ENCODE assay signal across 11 cellular contexts in genomic region chr6:36241728-36242127, GRCh38. TPM values are rescaled to one million over a fixed set of nuclear protein-coding genes. Genes with fewer than 3 reads are reported as not detected.
DNase-seq lines count a peak whose midpoint lies in the region; ATAC-seq lines count a peak whose summit lies in the region.
"Had no signal": no experiment of that assay in that cellular context is flagged by ENCODE, and none has a peak within 500 bp of the region (broad histone marks: within the 10 kb centered on the region; RNA-seq: fewer than 3 reads in every experiment).

No MANE protein-coding gene starts in this region.

- no peak overlapping the region for H3K4me3 ChIP-seq in effector memory CD4-positive, alpha-beta T cell (ENCODE audit: insufficient read depth, low read depth, low read length, poor library complexity, severe bottlenecking)

- H3K36me3 ChIP-seq in effector memory CD4-positive, alpha-beta T cell (ENCODE audit: control insufficient read depth, insufficient read depth, low read length): no peaks in the 10 kb centered on the region

- peak overlapping the region in 5 of 6 donors; percentile 13 to 86 (median 63) for H3K27ac Mint-ChIP-seq in naive B cell

- peaks cover 0 to 3% (median 0%) of the 10 kb centered on the region in 3 donors for H3K27me3 Mint-ChIP-seq in naive B cell

- H3K4me3 Mint-ChIP-seq in naive B cell: peak overlapping the region; percentile 15 to 81 (median 65)

- peaks cover 0 to under 1% of the 10 kb centered on the region in 2 donors for H3K36me3 Mint-ChIP-seq in naive B cell

- peak; percentile 61 for ATAC-seq in GM18868 (IDR thresholded peaks at IDR 0.05; ENCODE audit: unreplicated experiment)
- peak; percentile 60 for ATAC-seq in HG02884 (IDR thresholded peaks at IDR 0.05; ENCODE audit: unreplicated experiment)
- peak; percentile 93 to 94 for ATAC-seq in naive B cell (ENCODE audit: low read depth in 2 of 2)
- ATAC-seq in GM19467 (IDR thresholded peaks at IDR 0.05; ENCODE audit: unreplicated experiment): no peak

- peaks cover 23 to 31% (median 27%) of the 10 kb centered on the region in 3 donors for H3K4me1 Mint-ChIP-seq in naive B cell

- DNase-seq in SKM-1 treated with dmso at 0.1 percent for 144 hours (lab: John Stamatoyannopoulos, UW; ENCODE audit: unreplicated experiment) (peak; percentile 48), naive B cell (peak; percentile 44), mesenteric fat pad (ENCODE audit: low spot score) (no peak), nucleus accumbens (lab: John Stamatoyannopoulos, UW) (no peak)
- DNase-seq in effector memory CD4-positive, alpha-beta T cell: no peak
- DNase-seq: glutamatergic neuron, NCI-H2081 had no signal

- no peaks in the 10 kb centered on the region for H3K9me3 Mint-ChIP-seq in naive B cell

- no peaks in the 10 kb centered on the region for H3K9me3 ChIP-seq in effector memory CD4-positive, alpha-beta T cell (ENCODE audit: control insufficient read depth, low read length)

- no peaks in the 10 kb centered on the region for H3K27me3 ChIP-seq in effector memory CD4-positive, alpha-beta T cell (replicated peaks; ENCODE audit: control insufficient read depth, insufficient read depth, low read length, poor library complexity, severe bottlenecking)

- no peaks in the 10 kb centered on the region for H3K4me1 ChIP-seq in effector memory CD4-positive, alpha-beta T cell (ENCODE audit: control insufficient read depth, insufficient read depth, low read length, poor library complexity, severe bottlenecking)

- no peak overlapping the region for H3K27ac ChIP-seq in effector memory CD4-positive, alpha-beta T cell (ENCODE audit: insufficient read depth, low read length, poor library complexity, severe bottlenecking)

RNA-seq across cellular contexts. Expression of gene PNPLA1, which starts 28.1 kb away (rescaled TPM):
- polyA plus RNA-seq in naive B cell (ENCODE audit: low read depth in 6 of 6): under 1 TPM in 1 of 6 donors, not detected in 5; 0.27 TPM
- total RNA-seq in mesenteric fat pad: 0.32 TPM
- total RNA-seq: astrocyte had no signal

RNA-seq across cellular contexts. Expression of gene BRPF3, which starts 45.2 kb away (rescaled TPM):
- polyA plus RNA-seq in naive B cell (ENCODE audit: low read depth in 6 of 6): 10 to 100 TPM in 1 of 6 donors, 1 to 10 TPM in 5; 4.8 to 13.4 (median 5.8) TPM
- total RNA-seq in mesenteric fat pad: 26.1 TPM

Comparison
In these comparisons a context has a peak if more than half of its experiments do, and no peak if none do; other contexts are left out.
1. DNase-seq: peak in SKM-1 treated with dmso at 0.1 percent for 144 hours (single experiment) and naive B cell (single experiment); none in mesenteric fat pad (single experiment), nucleus accumbens (0 of 56) and effector memory CD4-positive, alpha-beta T cell (0 of 3).